15 cellular contexts compared by ENCODE assay signal in genomic region chr17:73983623-73984410, GRCh38.
DNase-seq lines count a peak whose midpoint lies in the region; ATAC-seq lines count a peak whose summit lies in the region.
"Had no signal": no experiment of that assay in that cellular context is flagged by ENCODE, and none has a peak within 500 bp of the region (broad histone marks: within the 10 kb centered on the region; RNA-seq: fewer than 3 reads in every experiment).

No MANE protein-coding gene starts in this region.

- peaks cover 7% of the 10 kb centered on the region for H3K4me1 Mint-ChIP-seq in activated T-cell treated with anti-CD3 and anti-CD28 coated beads, Interleukin-2, amount 50 U/mL, for 72 hours (ENCODE audit: low read depth)

- ATAC-seq in HG02623 (IDR thresholded peaks at IDR 0.05; ENCODE audit: unreplicated experiment), result no peak
- ATAC-seq in GM19324 (IDR thresholded peaks at IDR 0.05; ENCODE audit: low FRiP score, unreplicated experiment), result no peak
- ATAC-seq in HG03095 (IDR thresholded peaks at IDR 0.05; ENCODE audit: unreplicated experiment), result no peak
- ATAC-seq in activated T-cell treated with anti-CD3 and anti-CD28 coated beads, Interleukin-2, amount 50 U/mL, for 72 hours (replicated peaks in 1 of 2), result no peak
- ATAC-seq: CD8-positive, alpha-beta T cell had no signal

- no peaks in the 10 kb centered on the region for H3K36me3 Mint-ChIP-seq in activated T-cell treated with anti-CD3 and anti-CD28 coated beads, Interleukin-2, amount 50 U/mL, for 72 hours (ENCODE audit: insufficient read depth in 2 of 2)
- H3K36me3 Mint-ChIP-seq: CD8-positive, alpha-beta T cell had no signal

- in situ Hi-C loops in SK-MEL-5 (cut with HindIII; ENCODE audit: low pct_unique_long_range_greater_than_20kb, low sequenced_read_pairs), result no loop called here

- H3K27ac Mint-ChIP-seq in activated T-cell treated with anti-CD3 and anti-CD28 coated beads, Interleukin-2, amount 50 U/mL, for 72 hours, result no peak overlapping the region
- H3K27ac Mint-ChIP-seq: CD8-positive, alpha-beta T cell had no signal

- H3K9me3 Mint-ChIP-seq in activated T-cell treated with anti-CD3 and anti-CD28 coated beads, Interleukin-2, amount 50 U/mL, for 72 hours, result no peaks in the 10 kb centered on the region
- H3K9me3 Mint-ChIP-seq: CD8-positive, alpha-beta T cell had no signal

- H3K27me3 Mint-ChIP-seq in activated T-cell treated with anti-CD3 and anti-CD28 coated beads, Interleukin-2, amount 50 U/mL, for 72 hours (ENCODE audit: low read depth), result peaks cover 5% of the 10 kb centered on the region

- DNase-seq in NOMO-1 treated with DMSO at 0.1 percent for 48 hours (lab: John Stamatoyannopoulos, UW; ENCODE audit: unreplicated experiment) (peak; percentile 16), NOMO-1 treated with dmso at 0.1 percent for 144 hours (lab: John Stamatoyannopoulos, UW; ENCODE audit: unreplicated experiment) (no peak), SK-MEL-5 (ENCODE audit: low read depth, low spot score) (peak; percentile 51), medulla oblongata (ENCODE audit: extremely low spot score) (peak; percentile 48)
- no peak for DNase-seq in activated T-cell treated with anti-CD3 and anti-CD28 coated beads, Interleukin-2, amount 50 U/mL, for 72 hours
- DNase-seq: CD8-positive, alpha-beta T cell; IMR-90; Karpas-422; NCI-H1105; NCI-H2081 treated with DMSO at 0.1 percent for 48 hours; NCI-H2227 treated with DMSO at 0.1 percent for 48 hours; PC-9 had no signal

- no peak overlapping the region for H3K4me3 Mint-ChIP-seq in activated T-cell treated with anti-CD3 and anti-CD28 coated beads, Interleukin-2, amount 50 U/mL, for 72 hours
- H3K4me3 Mint-ChIP-seq: CD8-positive, alpha-beta T cell had no signal

Comparison
In these comparisons a context has a peak if more than half of its experiments do, and no peak if none do; other contexts are left out.
1. DNase-seq: peak in NOMO-1 treated with DMSO at 0.1 percent for 48 hours (single experiment), SK-MEL-5 (single experiment) and medulla oblongata (single experiment); none in NOMO-1 treated with dmso at 0.1 percent for 144 hours (single experiment) and activated T-cell treated with anti-CD3 and anti-CD28 coated beads, Interleukin-2, amount 50 U/mL, for 72 hours (0 of 2).